Comparison of ENCODE assay signal across 8 cellular contexts in genomic region chr20:34312544-34313217, GRCh38. TPM values are rescaled to one million over a fixed set of nuclear protein-coding genes. Genes with fewer than 3 reads are reported as not detected.
A peak's percentile ranks its signal among the peaks of the same experiment; 100 is the strongest.
DNase-seq lines count a peak whose midpoint lies in the region; ATAC-seq and TF ChIP-seq lines count a peak whose summit lies in the region.

No MANE protein-coding gene starts in this region.

- peak; percentile 66 for ATAC-seq in HG02884 (IDR thresholded peaks at IDR 0.05; ENCODE audit: unreplicated experiment)
- peak; percentile 97 for ATAC-seq in sciatic nerve
- ATAC-seq in HG03521 (IDR thresholded peaks at IDR 0.05; ENCODE audit: unreplicated experiment): no peak

- H3K4me1 ChIP-seq in ascending aorta: peaks cover 14 to 16% of the 10 kb centered on the region in 2 donors

- H3K27ac ChIP-seq in ascending aorta: no peak overlapping the region

- TF ChIP-seq CTCF in GM10266 (IDR thresholded peaks at IDR 0.05; ENCODE audit: control insufficient read depth, insufficient read depth, low read depth, missing control alignments) (peak; percentile 100), ascending aorta (IDR thresholded peaks at IDR 0.05) (peak; percentile 99 to 100 (median 99))

- H3K36me3 ChIP-seq in ascending aorta: no peaks in the 10 kb centered on the region

- intact Hi-C loops in ascending aorta (cut with DNase I) (loop anchor here (1.0 to 10.0 kb wide), 3 partner anchors 164 to 452 kb away; partner anchors contain the start of gene DYNLRB1), sciatic nerve (cut with DNase I) (loop anchor here (10.0 kb wide), 2 partner anchors 162 to 402 kb away; no protein-coding TSS in a partner anchor)

- peak; percentile 86 for DNase-seq in GM10266 (ENCODE audit: extremely low spot score)
- DNase-seq in NCI-H2029 (lab: John Stamatoyannopoulos, UW): peak; percentile 85
- DNase-seq in T-helper 9 cell: peak; percentile 72
- peak; percentile 32 to 90 for DNase-seq in ascending aorta (ENCODE audit: low spot score in 2 of 2)
- peak; percentile 87 to 89 for DNase-seq in hippocampal formation (lab: John Stamatoyannopoulos, UW)
- peak; percentile 91 for DNase-seq in sciatic nerve (ENCODE audit: low spot score)

- peak overlapping the region in 1 of 2 donors; percentile 43 for H3K4me3 ChIP-seq in ascending aorta

- no peaks in the 10 kb centered on the region for H3K27me3 ChIP-seq in ascending aorta

- no peaks in the 10 kb centered on the region for H3K9me3 ChIP-seq in ascending aorta

RNA-seq across cellular contexts. Expression of gene AHCY, which starts 9.5 kb away (rescaled TPM):
- total RNA-seq in ascending aorta (93.8 TPM), sciatic nerve (48.1 TPM)

RNA-seq across cellular contexts. Expression of gene ITCH, which starts 50.4 kb away (rescaled TPM):
- total RNA-seq in ascending aorta: 42.8 TPM
- total RNA-seq in sciatic nerve: 84.3 TPM
